In genomic region chr17:50684612-50685333, GRCh38 we compare ENCODE assay signal across 1 cellular context.
A peak's percentile ranks its signal among the peaks of the same experiment; 100 is the strongest.
TF ChIP-seq lines count a peak whose summit lies in the region.

No MANE protein-coding gene starts in this region.

TF ChIP-seq in HepG2, 621 proteins besides CTCF, POLR2A, EP300 and RAD21 (continued from another document and continues in another):
- TF ChIP-seq ZBTB43 (CRISPR knock-in tag; conservative IDR thresholded peaks at IDR 0.05) = peak; percentile 93
- TF ChIP-seq ZNF768 (CRISPR knock-in tag; IDR thresholded peaks at IDR 0.05) = peak; percentile 99
- peak; percentile 86; the same call in 1 of the 2 replicates for TF ChIP-seq ZNF747 (CRISPR knock-in tag; IDR thresholded peaks at IDR 0.05; ENCODE audit: borderline replicate concordance)
- peak; percentile 92 for TF ChIP-seq ZSCAN29 (CRISPR knock-in tag; conservative IDR thresholded peaks at IDR 0.05)
- TF ChIP-seq, protein P1, sequence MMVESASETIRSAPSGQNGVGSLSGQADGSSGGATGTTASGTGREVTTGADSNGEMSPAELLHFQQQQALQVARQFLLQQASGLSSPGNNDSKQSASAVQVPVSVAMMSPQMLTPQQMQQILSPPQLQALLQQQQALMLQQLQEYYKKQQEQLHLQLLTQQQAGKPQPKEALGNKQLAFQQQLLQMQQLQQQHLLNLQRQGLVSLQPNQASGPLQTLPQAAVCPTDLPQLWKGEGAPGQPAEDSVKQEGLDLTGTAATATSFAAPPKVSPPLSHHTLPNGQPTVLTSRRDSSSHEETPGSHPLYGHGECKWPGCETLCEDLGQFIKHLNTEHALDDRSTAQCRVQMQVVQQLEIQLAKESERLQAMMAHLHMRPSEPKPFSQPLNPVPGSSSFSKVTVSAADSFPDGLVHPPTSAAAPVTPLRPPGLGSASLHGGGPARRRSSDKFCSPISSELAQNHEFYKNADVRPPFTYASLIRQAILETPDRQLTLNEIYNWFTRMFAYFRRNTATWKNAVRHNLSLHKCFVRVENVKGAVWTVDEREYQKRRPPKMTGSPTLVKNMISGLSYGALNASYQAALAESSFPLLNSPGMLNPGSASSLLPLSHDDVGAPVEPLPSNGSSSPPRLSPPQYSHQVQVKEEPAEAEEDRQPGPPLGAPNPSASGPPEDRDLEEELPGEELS (CRISPR knock-in tag; IDR thresholded peaks at IDR 0.05) = peak; percentile 95
- TF ChIP-seq, protein P2, sequence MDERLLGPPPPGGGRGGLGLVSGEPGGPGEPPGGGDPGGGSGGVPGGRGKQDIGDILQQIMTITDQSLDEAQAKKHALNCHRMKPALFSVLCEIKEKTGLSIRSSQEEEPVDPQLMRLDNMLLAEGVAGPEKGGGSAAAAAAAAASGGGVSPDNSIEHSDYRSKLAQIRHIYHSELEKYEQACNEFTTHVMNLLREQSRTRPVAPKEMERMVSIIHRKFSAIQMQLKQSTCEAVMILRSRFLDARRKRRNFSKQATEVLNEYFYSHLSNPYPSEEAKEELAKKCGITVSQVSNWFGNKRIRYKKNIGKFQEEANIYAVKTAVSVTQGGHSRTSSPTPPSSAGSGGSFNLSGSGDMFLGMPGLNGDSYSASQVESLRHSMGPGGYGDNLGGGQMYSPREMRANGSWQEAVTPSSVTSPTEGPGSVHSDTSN (CRISPR knock-in tag; IDR thresholded peaks at IDR 0.05) = no peak
- TF ChIP-seq E2F2 (CRISPR knock-in tag; IDR thresholded peaks at IDR 0.05; ENCODE audit: borderline replicate concordance) = no peak
- TF ChIP-seq THAP8 (CRISPR knock-in tag; IDR thresholded peaks at IDR 0.05; ENCODE audit: borderline replicate concordance) = no peak
- TF ChIP-seq ZFP62 (CRISPR knock-in tag; IDR thresholded peaks at IDR 0.05) = no peak
- TF ChIP-seq ZBTB7A (CRISPR knock-in tag; IDR thresholded peaks at IDR 0.05) = peak; percentile 97
- no peak for TF ChIP-seq PCBP1 (IDR thresholded peaks at IDR 0.05; ENCODE audit: borderline replicate concordance, low read depth, low read length)
- peak; percentile 95 for TF ChIP-seq RARA (CRISPR knock-in tag; IDR thresholded peaks at IDR 0.05)
- peak; percentile 99 for TF ChIP-seq POLR2G (IDR thresholded peaks at IDR 0.05; ENCODE audit: low read depth, low read length)
- TF ChIP-seq ZNF101 (CRISPR knock-in tag; IDR thresholded peaks at IDR 0.05; ENCODE audit: borderline replicate concordance, low read depth) = peak; percentile 97; the same call in 1 of the 2 replicates
- peak; percentile 85 for TF ChIP-seq THAP11 (CRISPR knock-in tag; IDR thresholded peaks at IDR 0.05)
- TF ChIP-seq SOX13 (IDR thresholded peaks at IDR 0.05) = peak; percentile 72
- peak; percentile 64 to 91; a peak in 2 of 4 replicates for TF ChIP-seq SOX13 (CRISPR knock-in tag; conservative IDR thresholded peaks at IDR 0.05 in 1 of 2, IDR thresholded peaks at IDR 0.05 in 1 of 2)
- TF ChIP-seq, protein P3, sequence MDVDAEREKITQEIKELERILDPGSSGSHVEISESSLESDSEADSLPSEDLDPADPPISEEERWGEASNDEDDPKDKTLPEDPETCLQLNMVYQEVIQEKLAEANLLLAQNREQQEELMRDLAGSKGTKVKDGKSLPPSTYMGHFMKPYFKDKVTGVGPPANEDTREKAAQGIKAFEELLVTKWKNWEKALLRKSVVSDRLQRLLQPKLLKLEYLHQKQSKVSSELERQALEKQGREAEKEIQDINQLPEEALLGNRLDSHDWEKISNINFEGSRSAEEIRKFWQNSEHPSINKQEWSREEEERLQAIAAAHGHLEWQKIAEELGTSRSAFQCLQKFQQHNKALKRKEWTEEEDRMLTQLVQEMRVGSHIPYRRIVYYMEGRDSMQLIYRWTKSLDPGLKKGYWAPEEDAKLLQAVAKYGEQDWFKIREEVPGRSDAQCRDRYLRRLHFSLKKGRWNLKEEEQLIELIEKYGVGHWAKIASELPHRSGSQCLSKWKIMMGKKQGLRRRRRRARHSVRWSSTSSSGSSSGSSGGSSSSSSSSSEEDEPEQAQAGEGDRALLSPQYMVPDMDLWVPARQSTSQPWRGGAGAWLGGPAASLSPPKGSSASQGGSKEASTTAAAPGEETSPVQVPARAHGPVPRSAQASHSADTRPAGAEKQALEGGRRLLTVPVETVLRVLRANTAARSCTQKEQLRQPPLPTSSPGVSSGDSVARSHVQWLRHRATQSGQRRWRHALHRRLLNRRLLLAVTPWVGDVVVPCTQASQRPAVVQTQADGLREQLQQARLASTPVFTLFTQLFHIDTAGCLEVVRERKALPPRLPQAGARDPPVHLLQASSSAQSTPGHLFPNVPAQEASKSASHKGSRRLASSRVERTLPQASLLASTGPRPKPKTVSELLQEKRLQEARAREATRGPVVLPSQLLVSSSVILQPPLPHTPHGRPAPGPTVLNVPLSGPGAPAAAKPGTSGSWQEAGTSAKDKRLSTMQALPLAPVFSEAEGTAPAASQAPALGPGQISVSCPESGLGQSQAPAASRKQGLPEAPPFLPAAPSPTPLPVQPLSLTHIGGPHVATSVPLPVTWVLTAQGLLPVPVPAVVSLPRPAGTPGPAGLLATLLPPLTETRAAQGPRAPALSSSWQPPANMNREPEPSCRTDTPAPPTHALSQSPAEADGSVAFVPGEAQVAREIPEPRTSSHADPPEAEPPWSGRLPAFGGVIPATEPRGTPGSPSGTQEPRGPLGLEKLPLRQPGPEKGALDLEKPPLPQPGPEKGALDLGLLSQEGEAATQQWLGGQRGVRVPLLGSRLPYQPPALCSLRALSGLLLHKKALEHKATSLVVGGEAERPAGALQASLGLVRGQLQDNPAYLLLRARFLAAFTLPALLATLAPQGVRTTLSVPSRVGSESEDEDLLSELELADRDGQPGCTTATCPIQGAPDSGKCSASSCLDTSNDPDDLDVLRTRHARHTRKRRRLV (CRISPR knock-in tag; IDR thresholded peaks at IDR 0.05) = peak; percentile 78; the same call in 1 of the 2 replicates
- TF ChIP-seq ZNF772 (CRISPR knock-in tag; IDR thresholded peaks at IDR 0.05) = peak; percentile 99
- peak; percentile 32; the same call in 1 of the 2 replicates for TF ChIP-seq CREB1 (IDR thresholded peaks at IDR 0.05)
- TF ChIP-seq CREB1 (CRISPR knock-in tag; IDR thresholded peaks at IDR 0.05) = peak; percentile 75
- no peak for TF ChIP-seq ZUFSP (CRISPR knock-in tag; IDR thresholded peaks at IDR 0.05; ENCODE audit: borderline replicate concordance)
- TF ChIP-seq ZNF800 (CRISPR knock-in tag; IDR thresholded peaks at IDR 0.05) = peak; percentile 91
- TF ChIP-seq ZNF484 (CRISPR knock-in tag; IDR thresholded peaks at IDR 0.05; ENCODE audit: borderline replicate concordance, low read depth) = no peak
- TF ChIP-seq E2F1 (CRISPR knock-in tag; IDR thresholded peaks at IDR 0.05) = peak; percentile 85
- peak; percentile 90; the same call in 2 of the 3 replicates for TF ChIP-seq MXI1 (IDR thresholded peaks at IDR 0.05; ENCODE audit: borderline replicate concordance, low read depth, low read length)
- TF ChIP-seq, protein P4, sequence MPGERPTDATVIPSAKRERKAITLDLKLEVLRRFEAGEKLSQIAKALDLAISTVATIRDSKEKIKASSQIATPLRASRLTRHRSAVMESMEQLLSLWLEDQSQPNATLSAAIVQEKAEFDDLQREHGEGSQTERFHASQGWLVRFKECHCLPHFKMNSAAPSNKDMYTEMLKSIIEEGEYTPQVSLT (CRISPR knock-in tag; IDR thresholded peaks at IDR 0.05; ENCODE audit: borderline replicate concordance, low read depth) = no peak
- TF ChIP-seq ZNF12 (CRISPR knock-in tag; IDR thresholded peaks at IDR 0.05) = 0 out of 2 replicates have a peak, but pooled peaks have one; percentile 65
- TF ChIP-seq ZNF639 (CRISPR knock-in tag; conservative IDR thresholded peaks at IDR 0.05) = peak; percentile 85; the same call in 1 of the 2 replicates
- TF ChIP-seq, protein P5, sequence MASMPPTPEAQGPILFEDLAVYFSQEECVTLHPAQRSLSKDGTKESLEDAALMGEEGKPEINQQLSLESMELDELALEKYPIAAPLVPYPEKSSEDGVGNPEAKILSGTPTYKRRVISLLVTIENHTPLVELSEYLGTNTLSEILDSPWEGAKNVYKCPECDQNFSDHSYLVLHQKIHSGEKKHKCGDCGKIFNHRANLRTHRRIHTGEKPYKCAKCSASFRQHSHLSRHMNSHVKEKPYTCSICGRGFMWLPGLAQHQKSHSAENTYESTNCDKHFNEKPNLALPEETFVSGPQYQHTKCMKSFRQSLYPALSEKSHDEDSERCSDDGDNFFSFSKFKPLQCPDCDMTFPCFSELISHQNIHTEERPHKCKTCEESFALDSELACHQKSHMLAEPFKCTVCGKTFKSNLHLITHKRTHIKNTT (CRISPR knock-in tag; IDR thresholded peaks at IDR 0.05) = no peak
- TF ChIP-seq TBL1XR1 (IDR thresholded peaks at IDR 0.05; ENCODE audit: borderline replicate concordance, low read length, partially characterized antibody) = peak; percentile 82
- 0 out of 2 replicates have a peak, but pooled peaks have one; percentile 44 for TF ChIP-seq ZNF83 (CRISPR knock-in tag; IDR thresholded peaks at IDR 0.05; ENCODE audit: borderline replicate concordance)
- peak; percentile 88 for TF ChIP-seq ZNF781 (CRISPR knock-in tag; IDR thresholded peaks at IDR 0.05; ENCODE audit: borderline replicate concordance, not compliant biosample characterization)
- TF ChIP-seq ZNF570 (CRISPR knock-in tag; IDR thresholded peaks at IDR 0.05; ENCODE audit: borderline replicate concordance) = 0 out of 2 replicates have a peak, but pooled peaks have one; percentile 91
- TF ChIP-seq ZNF451 (CRISPR knock-in tag; IDR thresholded peaks at IDR 0.05) = peak; percentile 86; the same call in 1 of the 2 replicates
- TF ChIP-seq ATF5 (CRISPR knock-in tag; IDR thresholded peaks at IDR 0.05; ENCODE audit: low read depth) = peak; percentile 77; the same call in 1 of the 2 replicates
